8 cellular contexts compared by ENCODE assay signal in genomic region chr4:156475322-156475721, GRCh38.
DNase-seq lines count a peak whose midpoint lies in the region; ATAC-seq and TF ChIP-seq lines count a peak whose summit lies in the region.

No MANE protein-coding gene starts in this region.

- H3K79me2 ChIP-seq in ACC112 (ENCODE audit: control insufficient read depth, insufficient read depth, low read length, unreplicated experiment): no peaks in the 10 kb centered on the region

- peak; percentile 83 for DNase-seq in OCI-M1 (lab: John Stamatoyannopoulos, UW)
- peak; percentile 88 for DNase-seq in fibroblast of peridontal ligament (ENCODE audit: extremely low read depth)
- DNase-seq in psoas muscle: no peak
- DNase-seq in ureter (ENCODE audit: low spot score): no peak

- no peaks in the 10 kb centered on the region for H3K9me3 ChIP-seq in psoas muscle

- intact Hi-C loops in psoas muscle (cut with DNase I): loop anchor here in 1 of 2 donors (2.0 to 10.0 kb wide), 4 partner anchors 202 to 649 kb away; partner anchors contain the start of gene PDGFC

- peak; percentile 62 for TF ChIP-seq CTCF in psoas muscle (IDR thresholded peaks at IDR 0.05)

- H3K27me3 ChIP-seq in ACC112 (ENCODE audit: insufficient read depth, low read length) (no peaks in the 10 kb centered on the region), psoas muscle (ENCODE audit: insufficient read depth in 3 of 3, low read length in 2 of 3) (no peaks in the 10 kb centered on the region)

- peak overlapping the region; percentile 89 for H2AFZ ChIP-seq in ACC112 (ENCODE audit: low read length, unreplicated experiment)

- H3K36me3 ChIP-seq in ACC112 (ENCODE audit: insufficient read depth, low read length) (0 out of 2 replicates have a peak, but pooled peaks cover 4% of the 10 kb centered on the region), psoas muscle (ENCODE audit: insufficient read depth in 1 of 2, low read depth in 1 of 2) (no peaks in the 10 kb centered on the region)

- ATAC-seq in HG03060 (IDR thresholded peaks at IDR 0.05; ENCODE audit: low read depth, unreplicated experiment) (peak; percentile 37), psoas muscle (peak; percentile 66 to 88 (median 74)), HG02571 (IDR thresholded peaks at IDR 0.05; ENCODE audit: unreplicated experiment) (no peak), GM19467 (IDR thresholded peaks at IDR 0.05; ENCODE audit: unreplicated experiment) (no peak)

- H3K27ac ChIP-seq in ACC112 (ENCODE audit: low read depth, low read length) (peak overlapping the region; percentile 89), psoas muscle (no peak overlapping the region)

- no peak overlapping the region for H3K4me3 ChIP-seq in ACC112 (ENCODE audit: low read depth, low read length)
- no peak overlapping the region for H3K4me3 ChIP-seq in psoas muscle

- H3K4me1 ChIP-seq in ACC112 (ENCODE audit: control insufficient read depth, insufficient read depth, low read length, unreplicated experiment) (peaks cover 15% of the 10 kb centered on the region), psoas muscle (no peaks in the 10 kb centered on the region)

Comparison
In these comparisons a context has a peak if more than half of its experiments do, and no peak if none do; other contexts are left out.
1. ATAC-seq: peak in HG03060 (single experiment) and psoas muscle (4 of 4); none in HG02571 (single experiment) and GM19467 (single experiment).
2. DNase-seq: peak in OCI-M1 (single experiment) and fibroblast of peridontal ligament (single experiment); none in psoas muscle (0 of 2) and ureter (single experiment).